32 cellular contexts compared by ENCODE assay signal in the genomic region with DNA sequence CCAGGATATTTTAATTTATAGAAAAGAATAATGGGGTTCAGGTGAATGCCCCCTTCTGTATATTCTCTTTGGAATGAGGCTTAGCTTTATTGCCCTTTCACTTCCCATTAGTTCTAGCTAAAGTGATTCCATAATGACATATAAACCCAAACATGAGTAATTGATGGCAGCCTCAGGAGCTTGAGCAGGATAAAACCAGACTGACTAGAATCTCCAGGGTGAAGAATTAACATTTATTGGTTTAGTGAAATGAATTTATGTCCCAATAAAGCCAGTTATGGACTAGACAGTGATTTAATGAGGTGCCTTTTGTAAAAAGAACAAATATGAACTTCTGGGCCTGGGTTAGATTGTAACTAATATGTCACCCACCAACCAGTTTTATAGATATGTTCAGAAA. TPM values are rescaled to one million over a fixed set of nuclear protein-coding genes. Genes with fewer than 3 reads are reported as not detected.
"Had no signal": no experiment of that assay in that cellular context is flagged by ENCODE, and none has a peak within 500 bp of the region (broad histone marks: within the 10 kb centered on the region; RNA-seq: fewer than 3 reads in every experiment).

No MANE protein-coding gene starts in this region.

- H3K36me3 ChIP-seq: brain microvascular endothelial cell, MG63, Peyer's patch, SJCRH30, WERI-Rb-1 had no signal

- ATAC-seq: activated CD4-positive, alpha-beta T cell treated with anti-CD3 and anti-CD28 coated beads for 36 hours; activated T-cell treated with anti-CD3 and anti-CD28 coated beads, Interleukin-2, amount 50 U/mL, for 72 hours had no signal

- H3K27ac ChIP-seq: brain microvascular endothelial cell, Peyer's patch, RWPE1, SJCRH30, WERI-Rb-1 had no signal

- H3K4me3 ChIP-seq: MG63, Peyer's patch, SJCRH30 had no signal

- H3K9me3 ChIP-seq: MG63, Peyer's patch, SK-N-SH had no signal

- DNase-seq: activated CD4-positive, alpha-beta memory T cell treated with anti-CD3 and anti-CD28 coated beads, Interleukin-2, amount 10 ng/mL, durations not matched to agents 7 days and 5 days; activated CD4-positive, alpha-beta T cell treated with anti-CD3 and anti-CD28 coated beads for 36 hours; activated CD4-positive, alpha-beta T cell treated with anti-CD3 and anti-CD28 coated beads, Interleukin-2, amount 50 U/mL, for 1 hour; activated gamma-delta T cell treated with Interleukin-2 at 50 U/mL for 16 hours; activated naive CD4-positive, alpha-beta T cell treated with anti-CD3 and anti-CD28 coated beads, Interleukin-2, amount 10 ng/mL, durations not matched to agents 7 days and 5 days; activated naive CD8-positive, alpha-beta T cell treated with anti-CD3 and anti-CD28 coated beads for 36 hours; activated T-cell treated with anti-CD3 and anti-CD28 coated beads for 4 hours; activated T-cell treated with anti-CD3 and anti-CD28 coated beads, Interleukin-2, amount 50 U/mL, for 72 hours; brain microvascular endothelial cell; caudate nucleus; KG1; MG63; MV-4-11; NCI-H1092 treated with DMSO at 0.1 percent for 48 hours; NCI-H1436 treated with DMSO at 0.1 percent for 48 hours; NCI-H187; NCI-H2081; NCI-H2171 treated with DMSO at 0.1 percent for 48 hours; NCI-H226; NCI-H774; Peyer's patch; Right ventricle myocardium superior; SJCRH30; SK-N-SH; T-helper 1 cell; WERI-Rb-1 had no signal

- H3K27me3 ChIP-seq: brain microvascular endothelial cell, Peyer's patch, SJCRH30 had no signal

- H3K4me1 ChIP-seq: Peyer's patch had no signal

RNA-seq across cellular contexts. Expression of a gene that starts 26.7 kb away (rescaled TPM):
- total RNA-seq: activated CD4-positive, alpha-beta memory T cell treated with anti-CD3 and anti-CD28 coated beads, Interleukin-2, amount 10 ng/mL, durations not matched to agents 7 days and 5 days; activated CD4-positive, alpha-beta T cell treated with anti-CD3 and anti-CD28 coated beads for 36 hours; activated CD8-positive, alpha-beta memory T cell treated with anti-CD3 and anti-CD28 coated beads for 36 hours; activated naive CD8-positive, alpha-beta T cell treated with anti-CD3 and anti-CD28 coated beads for 36 hours; activated T-cell treated with anti-CD3 and anti-CD28 coated beads, Interleukin-2, amount 50 U/mL, for 72 hours; activated T-helper 2 cell treated with anti-CD3 and anti-CD28 coated beads, Interferon-gamma antibody, Interleukin-2, Interleukin-4, amounts not matched to agents 10 μg/mL and 5 μg/mL and 100 μg/mL, durations not matched to agents 14 hours and 24 hours and 36 hours; LHCN-M2; NCI-H460; T-helper 2 cell treated with Interferon-gamma antibody and Interleukin-4, amounts not matched to agents 100 ng/mL and 5 ng/mL, for 36 hours had no signal
